ENCODE assay signal across 8 cellular contexts in the genomic region with DNA sequence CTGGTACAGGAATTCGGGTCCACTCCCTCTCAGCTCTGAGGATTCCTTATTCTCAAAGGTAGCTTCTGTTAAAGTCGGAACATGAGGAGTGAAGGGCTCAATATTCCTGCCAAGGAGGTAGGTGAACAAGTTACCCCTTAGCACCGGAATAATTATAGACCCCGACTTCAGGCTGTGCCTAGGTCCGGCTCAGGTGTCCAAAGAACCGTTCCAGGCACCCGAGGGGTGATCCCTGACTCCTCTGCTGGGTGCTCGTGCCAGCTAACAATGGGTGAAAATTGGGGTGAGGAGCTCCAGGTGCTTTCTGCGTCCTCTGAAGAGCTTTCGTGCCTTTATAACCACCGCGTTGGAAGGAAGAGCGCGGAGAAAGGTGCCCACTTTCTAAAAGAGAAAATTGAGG. TPM values are rescaled to one million over a fixed set of nuclear protein-coding genes. Genes with fewer than 3 reads are reported as not detected.
DNase-seq lines count a peak whose midpoint lies in the region; ATAC-seq, FAIRE-seq and TF ChIP-seq lines count a peak whose summit lies in the region.

No MANE protein-coding gene starts in this region.

- H3K27me3 ChIP-seq in astrocyte (ENCODE audit: insufficient read depth, low read length), result no peaks in the 10 kb centered on the region

- H3K9me3 ChIP-seq in astrocyte (ENCODE audit: insufficient read depth, low read depth, low read length), result no peaks in the 10 kb centered on the region

- H3K36me3 ChIP-seq in astrocyte (ENCODE audit: insufficient read depth, low read length), result peaks cover 10% of the 10 kb centered on the region

- TF ChIP-seq POLR2A in lower leg skin (IDR thresholded peaks at IDR 0.05), result no peak

- peak overlapping the region; percentile 94 for H2AFZ ChIP-seq in astrocyte (ENCODE audit: low read depth, low read length)

- peaks cover 35% of the 10 kb centered on the region for H3K79me2 ChIP-seq in astrocyte (ENCODE audit: insufficient read depth, low read length)

- 4 to 6% methylated on average over 12 to 14 of the region's 14 CpGs for WGBS in lower leg skin, 2 donors

- ATAC-seq in activated T-cell treated with anti-CD3 and anti-CD28 coated beads, Interleukin-2, amount 50 U/mL, for 72 hours (replicated peaks in 1 of 2), result no peak
- no peak for ATAC-seq in HG02938 (IDR thresholded peaks at IDR 0.05; ENCODE audit: unreplicated experiment)

- no peak for DNase-seq in activated T-cell treated with anti-CD3 and anti-CD28 coated beads, Interleukin-2, amount 50 U/mL, for 72 hours
- no peak for DNase-seq in activated T-cell treated with anti-CD3 and anti-CD28 coated beads, Interleukin-2, amount 50 U/mL, for 48 hours
- DNase-seq in astrocyte (ENCODE audit: low read depth) (no peak), lower leg skin (ENCODE audit: low spot score in 2 of 2) (no peak), type B pancreatic cell (ENCODE audit: extremely low spot score, unreplicated experiment) (no peak), NCI-H1417 treated with DMSO at 0.1 percent for 48 hours (lab: John Stamatoyannopoulos, UW) (no peak), NCI-H187 treated with DMSO at 0.1 percent for 48 hours (lab: John Stamatoyannopoulos, UW) (no peak)

- H4K20me1 ChIP-seq in astrocyte (ENCODE audit: insufficient read depth, low read length), result peaks cover 6% of the 10 kb centered on the region

- H3K9me3 Mint-ChIP-seq in activated T-cell treated with anti-CD3 and anti-CD28 coated beads, Interleukin-2, amount 50 U/mL, for 72 hours, result no peaks in the 10 kb centered on the region
- H3K9me3 Mint-ChIP-seq in astrocyte (ENCODE audit: unreplicated experiment) (peaks cover 2% of the 10 kb centered on the region), type B pancreatic cell (no peaks in the 10 kb centered on the region)

- peak overlapping the region; percentile 95 for H3K9ac ChIP-seq in astrocyte (ENCODE audit: low read length)

- H3K4me2 ChIP-seq in astrocyte (ENCODE audit: low read length), result peak overlapping the region; percentile 96

- FAIRE-seq in astrocyte (lab: Jason Lieb, UNC), result no peak

- peaks cover 55% of the 10 kb centered on the region for H3K4me1 Mint-ChIP-seq in activated T-cell treated with anti-CD3 and anti-CD28 coated beads, Interleukin-2, amount 50 U/mL, for 72 hours (ENCODE audit: low read depth)
- peaks cover 5% of the 10 kb centered on the region for H3K4me1 Mint-ChIP-seq in astrocyte (ENCODE audit: low read depth, unreplicated experiment)
- peaks cover 28% of the 10 kb centered on the region for H3K4me1 Mint-ChIP-seq in type B pancreatic cell (ENCODE audit: unreplicated experiment)

- H3K4me3 ChIP-seq in astrocyte (ENCODE audit: insufficient read depth, low read depth, low read length) (peak overlapping the region; percentile 90), lower leg skin (ENCODE audit: low read depth, poor library complexity, severe bottlenecking) (peak overlapping the region; percentile 71)

- peaks cover 2 to 5% of the 10 kb centered on the region in 2 donors for H3K36me3 Mint-ChIP-seq in activated T-cell treated with anti-CD3 and anti-CD28 coated beads, Interleukin-2, amount 50 U/mL, for 72 hours (ENCODE audit: insufficient read depth in 2 of 2)
- peaks cover 6% of the 10 kb centered on the region for H3K36me3 Mint-ChIP-seq in astrocyte (ENCODE audit: low read depth, unreplicated experiment)
- H3K36me3 Mint-ChIP-seq in type B pancreatic cell, result peaks cover 7% of the 10 kb centered on the region

- intact Hi-C loops in lower leg skin (cut with DNase I; ENCODE audit: low total_unique reads), result no loop called here

- no peaks in the 10 kb centered on the region for H3K27me3 Mint-ChIP-seq in activated T-cell treated with anti-CD3 and anti-CD28 coated beads, Interleukin-2, amount 50 U/mL, for 72 hours (ENCODE audit: low read depth)
- no peaks in the 10 kb centered on the region for H3K27me3 Mint-ChIP-seq in astrocyte (ENCODE audit: low read depth, unreplicated experiment)
- no peaks in the 10 kb centered on the region for H3K27me3 Mint-ChIP-seq in type B pancreatic cell

- peak overlapping the region; percentile 93 for H3K27ac ChIP-seq in astrocyte (ENCODE audit: low read depth, low read length)

- peak overlapping the region; percentile 95 to 97 for H3K4me3 Mint-ChIP-seq in activated T-cell treated with anti-CD3 and anti-CD28 coated beads, Interleukin-2, amount 50 U/mL, for 72 hours
- H3K4me3 Mint-ChIP-seq in astrocyte (ENCODE audit: unreplicated experiment) (peak overlapping the region; percentile 99), type B pancreatic cell (peak overlapping the region; percentile 100)

- H3K4me1 ChIP-seq in astrocyte (ENCODE audit: insufficient read depth, low read length), result peaks cover 24% of the 10 kb centered on the region

- peak overlapping the region; percentile 97 for H3K27ac Mint-ChIP-seq in activated T-cell treated with anti-CD3 and anti-CD28 coated beads, Interleukin-2, amount 50 U/mL, for 72 hours
- H3K27ac Mint-ChIP-seq in astrocyte (ENCODE audit: unreplicated experiment), result peak overlapping the region; percentile 97
- H3K27ac Mint-ChIP-seq in type B pancreatic cell, result peak overlapping the region; percentile 95

- TF ChIP-seq CTCF in astrocyte (IDR thresholded peaks at IDR 0.05; ENCODE audit: insufficient read depth, low read depth, low read length) (no peak), lower leg skin (IDR thresholded peaks at IDR 0.05) (no peak), type B pancreatic cell (conservative IDR thresholded peaks at IDR 0.05) (no peak)

RNA-seq across cellular contexts. Expression of a gene that starts 0.4 kb away (rescaled TPM):
- 10 to 100 TPM; 37.9 to 43.0 TPM for total RNA-seq in activated T-cell treated with anti-CD3 and anti-CD28 coated beads, Interleukin-2, amount 50 U/mL, for 72 hours
- total RNA-seq in astrocyte, result 26.4 and 29.2 TPM in 2 replicates
- total RNA-seq in lower leg skin, result 100 to 1,000 TPM in 1 of 4 donors, 10 to 100 TPM in 3; 55.7 to 102 (median 76.8) TPM
- total RNA-seq in type B pancreatic cell (ENCODE audit: low replicate concordance), result 34.9 and 35.0 TPM in 2 replicates

RNA-seq across cellular contexts. Expression of a gene that starts 0.9 kb away (rescaled TPM):
- total RNA-seq in activated T-cell treated with anti-CD3 and anti-CD28 coated beads, Interleukin-2, amount 50 U/mL, for 72 hours, result 10 to 100 TPM; 42.0 to 45.0 TPM
- total RNA-seq in astrocyte, result 32.9 and 36.8 TPM in 2 replicates
- 10 to 100 TPM; 12.7 to 47.2 (median 18.1) TPM for total RNA-seq in lower leg skin
- total RNA-seq in type B pancreatic cell (ENCODE audit: low replicate concordance), result 35.3 and 54.5 TPM in 2 replicates

RNA-seq across cellular contexts. Expression of a gene that starts 28.2 kb away (rescaled TPM):
- 10 to 100 TPM; 71.0 to 74.0 TPM for total RNA-seq in activated T-cell treated with anti-CD3 and anti-CD28 coated beads, Interleukin-2, amount 50 U/mL, for 72 hours
- total RNA-seq in astrocyte (23.8 and 23.9 TPM in 2 replicates), lower leg skin (10 to 100 TPM; 26.6 to 37.3 (median 33.1) TPM), type B pancreatic cell (ENCODE audit: low replicate concordance) (66.9 and 72.6 TPM in 2 replicates)

RNA-seq across cellular contexts. Expression of a gene that starts 28.3 kb away (rescaled TPM):
- 100 to 1,000 TPM; 168 to 176 TPM for total RNA-seq in activated T-cell treated with anti-CD3 and anti-CD28 coated beads, Interleukin-2, amount 50 U/mL, for 72 hours
- 222 and 251 TPM in 2 replicates for total RNA-seq in astrocyte
- total RNA-seq in lower leg skin, result 100 to 1,000 TPM; 166 to 204 (median 185) TPM
- 234 and 279 TPM in 2 replicates for total RNA-seq in type B pancreatic cell (ENCODE audit: low replicate concordance)

RNA-seq across cellular contexts. Expression of a gene that starts 31.1 kb away (rescaled TPM):
- total RNA-seq in activated T-cell treated with anti-CD3 and anti-CD28 coated beads, Interleukin-2, amount 50 U/mL, for 72 hours, result 10 to 100 TPM; 16.7 to 20.3 TPM
- total RNA-seq in astrocyte, result 7.8 and 8.3 TPM in 2 replicates
- total RNA-seq in lower leg skin, result 10 to 100 TPM in 3 of 4 donors, 1 to 10 TPM in 1; 7.8 to 15.9 (median 11.4) TPM
- total RNA-seq in type B pancreatic cell (ENCODE audit: low replicate concordance), result 14.8 and 19.9 TPM in 2 replicates
